ENCODE assay signal across 27 cellular contexts in the genomic region with DNA sequence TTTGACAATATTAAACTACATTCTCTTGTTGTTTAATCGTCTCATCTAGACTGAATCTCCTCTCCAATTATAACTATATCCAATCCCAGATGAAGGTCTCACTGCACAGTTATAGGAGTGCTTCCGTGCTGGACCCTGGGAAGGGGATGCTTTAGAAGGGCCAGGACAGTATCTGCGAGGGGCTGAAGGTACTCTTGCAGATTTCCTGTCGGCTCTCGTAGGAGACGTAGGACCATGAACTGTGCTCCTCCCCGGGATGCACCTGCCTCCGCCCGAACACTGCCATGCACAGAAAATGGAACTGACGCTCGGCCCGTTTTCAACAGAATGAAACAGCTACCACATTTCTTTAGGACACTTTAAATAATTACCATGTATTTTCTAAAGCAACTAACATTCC. TPM values are rescaled to one million over a fixed set of nuclear protein-coding genes. Genes with fewer than 3 reads are reported as not detected.
DNase-seq lines count a peak whose midpoint lies in the region; ATAC-seq, FAIRE-seq and TF ChIP-seq lines count a peak whose summit lies in the region.
"Had no signal": no experiment of that assay in that cellular context is flagged by ENCODE, and none has a peak within 500 bp of the region (broad histone marks: within the 10 kb centered on the region; RNA-seq: fewer than 3 reads in every experiment).

No MANE protein-coding gene starts in this region.

- POLR2A ChIA-PET in Panc1 (lab: Charles Lee): interaction anchor here (0.5 kb wide), 1 partner anchor 22 kb away, joined by 4 read pairs; no protein-coding TSS in a partner anchor
- POLR2A ChIA-PET in HepG2 (lab: Yijun Ruan, JAX): no interaction called here

- ATAC-seq in Panc1: no peak
- ATAC-seq in HepG2: peak; percentile 42
- ATAC-seq in left colon: no peak
- ATAC-seq: psoas muscle had no signal

- in situ Hi-C loops in GM23248 (cut with MboI) (no loop called here), Panc1 (cut with HindIII; ENCODE audit: low pct_unique_long_range_greater_than_20kb, low sequenced_read_pairs) (no loop called here), HepG2 (cut with HindIII; ENCODE audit: extremely low pct_ligation_motif_present, low pct_unique_long_range_greater_than_20kb) (no loop called here)

- FAIRE-seq in HepG2 (lab: Jason Lieb, UNC): no peak
- FAIRE-seq: frontal cortex had no signal

- 85 to 87% methylated on average over 12 of the region's 12 CpGs for WGBS in GM23248 (ENCODE audit: low coverage in 1 of 2, low lambda C conversion rate in 2 of 2, missing lambda C conversion rate in 2 of 2), 2 experiments
- 19% methylated on average over 11 of the region's 12 CpGs for WGBS in HepG2 (ENCODE audit: low lambda C conversion rate)
- 82 to 86% methylated on average over 12 of the region's 12 CpGs for WGBS in sigmoid colon, 2 donors

- H3K27ac ChIP-seq in GM23248 (0 out of 2 replicates have a peak overlapping the region, but pooled peaks have one; percentile 79), Panc1 (ENCODE audit: low read length) (peak overlapping the region; percentile 98), HepG2 (ENCODE audit: extremely low read length, insufficient read depth, low read length) (peak overlapping the region; percentile 89), sigmoid colon (peak overlapping the region; percentile 75 to 83 (median 82)), breast epithelium (peak overlapping the region in 1 of 2 donors; percentile 64)
- H3K27ac ChIP-seq: C4-2B, psoas muscle, suprapubic skin, vagina, WERI-Rb-1 had no signal

- CTCF ChIA-PET in Panc1 (lab: Charles Lee): no interaction called here
- CTCF ChIA-PET in HepG2 (lab: Yijun Ruan, JAX; ENCODE audit: low intra/inter-chr PET ratio, low total read pairs): no interaction called here

- no peak for TF ChIP-seq CTCF in Panc1 (IDR thresholded peaks at IDR 0.05)
- TF ChIP-seq CTCF in HepG2 (CRISPR knock-in tag; IDR thresholded peaks at IDR 0.05): no peak
- no peak for TF ChIP-seq CTCF in sigmoid colon (IDR thresholded peaks at IDR 0.05)
- no peak for TF ChIP-seq CTCF in breast epithelium (IDR thresholded peaks at IDR 0.05)

- TF ChIP-seq RAD21 in HepG2 (CRISPR knock-in tag; IDR thresholded peaks at IDR 0.05): no peak

- H3K4me2 ChIP-seq in GM23248 (ENCODE audit: unreplicated experiment) (no peak overlapping the region), HepG2 (ENCODE audit: low read depth, low read length) (peak overlapping the region; percentile 84)

- H2AFZ ChIP-seq in GM23248 (no peak overlapping the region), HepG2 (ENCODE audit: low read length) (no peak overlapping the region)

- H3K9ac ChIP-seq in GM23248: no peak overlapping the region
- peak overlapping the region; percentile 68 for H3K9ac ChIP-seq in HepG2 (ENCODE audit: insufficient read depth, low read depth, low read length)

- no peaks in the 10 kb centered on the region for H3K27me3 ChIP-seq in GM23248 (replicated peaks; ENCODE audit: insufficient read depth)
- H3K27me3 ChIP-seq in Panc1 (ENCODE audit: control insufficient read depth, insufficient read depth, low read length): no peaks in the 10 kb centered on the region
- no peaks in the 10 kb centered on the region for H3K27me3 ChIP-seq in HepG2 (ENCODE audit: control insufficient read depth in 1 of 2, insufficient read depth in 2 of 2, low read length in 2 of 2)
- H3K27me3 ChIP-seq in sigmoid colon: no peaks in the 10 kb centered on the region
- no peaks in the 10 kb centered on the region for H3K27me3 ChIP-seq in breast epithelium
- H3K27me3 ChIP-seq: MG63, suprapubic skin, vagina had no signal

- no TSS peak for BruUV-seq in Panc1 (replicated peaks; lab: Mats Ljungman, UMichigan)
- no TSS peak for BruUV-seq in HepG2 (replicated peaks; lab: Mats Ljungman, UMichigan)

- H3K9me3 ChIP-seq in GM23248 (ENCODE audit: low read depth) (no peaks in the 10 kb centered on the region), Panc1 (ENCODE audit: control insufficient read depth, insufficient read depth, low read depth, low read length) (no peaks in the 10 kb centered on the region), HepG2 (ENCODE audit: low read length) (no peaks in the 10 kb centered on the region), sigmoid colon (no peaks in the 10 kb centered on the region), breast epithelium (no peaks in the 10 kb centered on the region)
- H3K9me3 ChIP-seq: MG63, mucosa of descending colon, psoas muscle, suprapubic skin, vagina had no signal

- H3K4me1 ChIP-seq in GM23248 (ENCODE audit: insufficient read depth) (peaks cover 35% of the 10 kb centered on the region), Panc1 (ENCODE audit: control insufficient read depth, insufficient read depth, low read length) (peaks cover 89% of the 10 kb centered on the region), HepG2 (ENCODE audit: insufficient read depth, low read length) (peaks cover 89% of the 10 kb centered on the region), sigmoid colon (peaks cover 0 to 62% (median 49%) of the 10 kb centered on the region in 4 donors), breast epithelium (peaks cover 0 to 11% of the 10 kb centered on the region in 2 donors)

- TF ChIP-seq EP300 in HepG2 (IDR thresholded peaks at IDR 0.05; ENCODE audit: low read depth in 2 of 2, low read length in 2 of 2) (no peak), HepG2 (CRISPR knock-in tag; IDR thresholded peaks at IDR 0.05; ENCODE audit: borderline replicate concordance) (no peak), sigmoid colon (IDR thresholded peaks at IDR 0.05) (no peak)

- H3K79me2 ChIP-seq in GM23248 (ENCODE audit: insufficient read depth) (peaks cover 94% of the 10 kb centered on the region), HepG2 (ENCODE audit: insufficient read depth, low read length) (peaks cover 95% of the 10 kb centered on the region)

- no peak for TF ChIP-seq POLR2A in HepG2 (IDR thresholded peaks at IDR 0.05; ENCODE audit: insufficient read depth in 1 of 2, low read depth in 2 of 2, low read length in 2 of 2)
- no peak for TF ChIP-seq POLR2A in sigmoid colon (IDR thresholded peaks at IDR 0.05)
- no peak for TF ChIP-seq POLR2A in breast epithelium (IDR thresholded peaks at IDR 0.05)

- H3K4me3 ChIP-seq in GM23248 (no peak overlapping the region), Panc1 (ENCODE audit: low read depth in 2 of 2, low read length in 2 of 2) (peak overlapping the region; percentile 21 to 45), HepG2 (replicated peaks in 1 of 3; ENCODE audit: insufficient read depth in 1 of 3, low read depth in 2 of 3, low read length in 3 of 3) (peak overlapping the region; percentile 14 to 64 (median 54)), sigmoid colon (peak overlapping the region in 3 of 4 donors; percentile 20 to 30 (median 22)), breast epithelium (no peak overlapping the region)
- H3K4me3 ChIP-seq: MG63, mucosa of descending colon, psoas muscle, suprapubic skin, vagina had no signal

- intact Hi-C loops in Panc1 (cut with micrococcal nuclease; ENCODE audit: unreplicated experiment): no loop called here
- intact Hi-C loops in HepG2 (cut with micrococcal nuclease; ENCODE audit: unreplicated experiment): loop anchor here (2.0 kb wide), 1 partner anchor 15 kb away; no protein-coding TSS in a partner anchor
- intact Hi-C loops in sigmoid colon (cut with DNase I): no loop called here
- intact Hi-C loops in breast epithelium (cut with DNase I; ENCODE audit: low total_unique reads): no loop called here
- intact Hi-C loops in left colon (cut with DNase I, micrococcal nuclease): no loop called here

- H4K20me1 ChIP-seq in GM23248 (ENCODE audit: insufficient read depth) (no peaks in the 10 kb centered on the region), HepG2 (ENCODE audit: insufficient read depth, low read length) (peaks cover 21% of the 10 kb centered on the region; the same call in 1 of the 2 replicates)

- DNase-seq in GM23248 (no peak), Panc1 (ENCODE audit: low read depth, low spot score) (no peak), HepG2 (ENCODE audit: low spot score) (no peak), sigmoid colon (no peak), breast epithelium (ENCODE audit: low spot score in 2 of 2) (no peak), left colon (no peak), DMS 273 treated with DMSO at 0.1 percent for 48 hours (lab: John Stamatoyannopoulos, UW) (no peak)
- no peak for DNase-seq in activated CD4-positive, alpha-beta T cell treated with anti-CD3 and anti-CD28 coated beads, Interleukin-2, amount 50 U/mL, for 48 hours
- DNase-seq: activated CD4-positive, alpha-beta T cell treated with anti-CD3 and anti-CD28 coated beads, Interleukin-2, amount 10 ng/mL, durations not matched to agents 7 days and 5 days; anterior cingulate cortex; EL; H9; hypothalamus; KBM-7; MG63; mucosa of descending colon; NCI-H1417 treated with DMSO at 0.1 percent for 48 hours; NCI-H2081 treated with DMSO at 0.1 percent for 48 hours; NCI-H446; OCI-M1; psoas muscle; SHP77; WERI-Rb-1 had no signal

- H3K36me3 ChIP-seq in GM23248 (ENCODE audit: low read depth) (no peaks in the 10 kb centered on the region), Panc1 (ENCODE audit: control insufficient read depth, insufficient read depth, low read length) (no peaks in the 10 kb centered on the region), HepG2 (replicated peaks in 1 of 2; ENCODE audit: control insufficient read depth in 1 of 2, insufficient read depth in 2 of 2, low read length in 2 of 2) (peaks cover 1 to 7% of the 10 kb centered on the region in 2 experiments; a peak in 4 of 5 replicates), sigmoid colon (no peaks in the 10 kb centered on the region), breast epithelium (no peaks in the 10 kb centered on the region)
- H3K36me3 ChIP-seq: MG63, suprapubic skin, vagina, WERI-Rb-1 had no signal

- peaks cover 42% of the 10 kb centered on the region for H3F3A ChIP-seq in GM23248 (ENCODE audit: insufficient read depth)

- no peaks in the 10 kb centered on the region for H3K9me2 ChIP-seq in GM23248 (ENCODE audit: insufficient read depth)

RNA-seq across cellular contexts. Expression of a gene that starts 39.4 kb away (rescaled TPM):
- total RNA-seq in GM23248 (2014; rRNA removed; shearing (Covaris generic)): 250 and 261 TPM in 2 replicates
- 53.3 and 54.0 TPM in 2 replicates for polyA plus RNA-seq in GM23248 (2016; fragmentation: Nextera tagmentation; extraction: Ambion mirVana)
- total RNA-seq in Panc1 (2021; ENCODE audit: unreplicated experiment): 288 TPM
- polyA plus RNA-seq in Panc1 (2012; ENCODE audit: insufficient read length): 203 TPM
- total RNA-seq in HepG2 (2016; rRNA removed; fragmentation: Illumina TruSeq; extraction: Trizol): 176 and 185 TPM in 2 replicates
- total RNA-seq in HepG2 (2016; cell fraction: cytosol; rRNA removed; fragmentation: Illumina TruSeq; extraction: Trizol; ENCODE audit: low read depth): 74.9 and 87.3 TPM in 2 replicates
- total RNA-seq in HepG2 (2016; cell fraction: insoluble cytoplasmic fraction; rRNA removed; fragmentation: Illumina TruSeq; extraction: Trizol): 158 and 182 TPM in 2 replicates
- total RNA-seq in HepG2 (2016; cell fraction: membrane; rRNA removed; fragmentation: Illumina TruSeq; extraction: Trizol): 361 and 484 TPM in 2 replicates
- 203 and 219 TPM in 2 replicates for total RNA-seq in HepG2 (2016; cell fraction: nucleus; rRNA removed; fragmentation: Illumina TruSeq; extraction: Trizol)
- 193 and 216 TPM in 2 replicates for polyA plus RNA-seq in HepG2 (2011; rRNA removed)
- 145 and 153 TPM in 2 replicates for polyA plus RNA-seq in HepG2 (2011; cell fraction: cytosol; rRNA removed)
- 169 and 173 TPM in 2 replicates for polyA plus RNA-seq in HepG2 (2011; cell fraction: nucleus; rRNA removed)
- polyA plus RNA-seq in HepG2 (2012): 84.5 and 103 TPM in 2 replicates
- 2.5 and 3.2 TPM in 2 replicates for polyA plus RNA-seq in HepG2 (2016; cell fraction: cytosol; fragmentation: Illumina TruSeq; extraction: Trizol; ENCODE audit: low read depth)
- 34.1 and 47.0 TPM in 2 replicates for polyA plus RNA-seq in HepG2 (2016; cell fraction: insoluble cytoplasmic fraction; fragmentation: Illumina TruSeq; extraction: Trizol; ENCODE audit: low read depth)
- 7.0 and 7.3 TPM in 2 replicates for polyA plus RNA-seq in HepG2 (2016; cell fraction: membrane; fragmentation: Illumina TruSeq; extraction: Trizol; ENCODE audit: low read depth)
- 164 and 179 TPM in 2 replicates for polyA plus RNA-seq in HepG2 (2016; cell fraction: nucleus; fragmentation: Illumina TruSeq; extraction: Trizol; ENCODE audit: insufficient read depth, low read depth)
- polyA minus RNA-seq in HepG2 (2011; rRNA and poly(A)+ RNA removed; ENCODE audit: low replicate concordance): 311 and 1,912 TPM in 2 replicates
- polyA minus RNA-seq in HepG2 (2011; cell fraction: cytosol; rRNA and poly(A)+ RNA removed): 510 and 534 TPM in 2 replicates
- 531 and 554 TPM in 2 replicates for polyA minus RNA-seq in HepG2 (2011; cell fraction: nucleus; rRNA and poly(A)+ RNA removed)
- 100 to 1,000 TPM in 3 of 4 donors, 10 to 100 TPM in 1; 93.1 to 146 (median 125) TPM for total RNA-seq in sigmoid colon
- 10 to 100 TPM; 12.6 to 72.3 (median 15.0) TPM for polyA plus RNA-seq in sigmoid colon
- total RNA-seq in breast epithelium: 100 to 1,000 TPM in 1 of 3 donors, 10 to 100 TPM in 2; 54.2 to 125 (median 87.2) TPM
- 100 to 1,000 TPM; 291 to 299 TPM for total RNA-seq in left colon

Comparison
In these comparisons a context has a peak if more than half of its experiments do, and no peak if none do; other contexts are left out.
1. H3K4me3 ChIP-seq: peak in Panc1 (2 of 2), HepG2 (3 of 3) and sigmoid colon (3 of 4); none in GM23248 (single experiment) and breast epithelium (0 of 3).